Comparison of ENCODE assay signal across 9 cellular contexts in the genomic region with DNA sequence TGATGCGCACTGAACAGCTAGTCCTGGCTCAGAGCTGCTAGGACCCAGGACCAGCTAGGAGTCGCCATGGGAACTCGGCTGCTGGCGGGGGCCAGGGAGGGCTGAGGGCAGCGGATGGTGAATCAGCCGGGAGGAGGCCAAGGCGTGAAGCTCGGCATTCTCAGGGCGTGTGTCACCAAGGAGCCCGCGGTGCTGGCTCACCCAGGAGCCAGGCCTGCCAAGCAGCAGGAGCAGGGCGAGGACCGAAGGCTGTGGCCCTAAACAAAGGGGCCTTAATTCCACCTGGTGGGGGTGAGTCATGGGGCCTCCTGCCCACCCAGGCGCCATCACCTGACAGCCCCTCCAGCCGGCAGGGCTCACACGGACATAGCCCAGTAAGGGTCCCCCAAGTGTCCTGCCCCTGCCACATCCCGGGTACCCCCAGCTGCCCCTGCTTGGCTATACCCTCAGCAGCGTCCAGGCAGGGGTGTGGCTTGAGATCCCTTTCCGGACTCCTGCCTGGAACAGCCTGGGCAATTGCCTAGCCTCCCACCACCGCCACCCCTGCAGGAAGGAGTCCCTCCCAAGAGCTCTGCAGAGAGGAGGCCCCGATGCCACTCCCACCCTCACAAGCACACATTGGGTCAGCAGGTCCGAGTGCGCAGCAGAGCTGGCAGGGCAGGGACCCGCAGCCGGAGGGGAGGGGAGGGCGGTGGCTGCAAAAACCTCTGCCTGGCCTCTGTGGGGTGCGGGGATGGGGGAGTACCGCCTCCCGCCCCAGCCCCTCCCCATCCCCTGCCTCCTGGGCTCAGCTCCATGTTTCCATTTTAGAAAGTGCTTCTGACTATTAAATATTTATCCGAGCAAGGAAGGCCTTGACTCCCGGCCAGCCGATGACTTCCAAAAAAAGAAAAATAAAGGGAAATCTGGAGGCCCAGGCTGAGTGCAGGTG. TPM values are rescaled to one million over a fixed set of nuclear protein-coding genes. Genes with fewer than 3 reads are reported as not detected.
DNase-seq lines count a peak whose midpoint lies in the region; ATAC-seq and TF ChIP-seq lines count a peak whose summit lies in the region.
"Had no signal": no experiment of that assay in that cellular context is flagged by ENCODE, and none has a peak within 500 bp of the region (broad histone marks: within the 10 kb centered on the region; RNA-seq: fewer than 3 reads in every experiment).

No MANE protein-coding gene starts in this region.

- H3K4me3 ChIP-seq in HEK293 (ENCODE audit: low read depth, low read length), result no peak overlapping the region
- no peak overlapping the region for H3K4me3 ChIP-seq in hepatocyte

- ATAC-seq in GM21515 (IDR thresholded peaks at IDR 0.05; ENCODE audit: unreplicated experiment) (no peak), T-cell (replicated peaks in 1 of 4) (no peak), HG02870 (IDR thresholded peaks at IDR 0.05; ENCODE audit: unreplicated experiment) (no peak)

- no peaks in the 10 kb centered on the region for H3K79me2 ChIP-seq in hepatocyte

- no peaks in the 10 kb centered on the region for H3K27me3 ChIP-seq in hepatocyte

- H3K27ac ChIP-seq in HEK293 (ENCODE audit: extremely low read depth, low read depth, low read length) (no peak overlapping the region), hepatocyte (peak overlapping the region; percentile 87)

- H4K20me1 ChIP-seq in hepatocyte (ENCODE audit: insufficient read depth, poor library complexity, severe bottlenecking), result no peaks in the 10 kb centered on the region

- no peaks in the 10 kb centered on the region for H3K9me3 ChIP-seq in HEK293 (ENCODE audit: control insufficient read depth, insufficient read depth, low read depth, low read length)
- no peaks in the 10 kb centered on the region for H3K9me3 ChIP-seq in hepatocyte (ENCODE audit: low read depth)

- H3K9me2 ChIP-seq in hepatocyte (replicated peaks; ENCODE audit: insufficient read depth), result no peaks in the 10 kb centered on the region

- H3K36me3 ChIP-seq in HEK293 (ENCODE audit: control insufficient read depth in 2 of 2, insufficient read depth in 1 of 2, low read length in 2 of 2) (no peaks in the 10 kb centered on the region), hepatocyte (replicated peaks; ENCODE audit: insufficient read depth, low read depth) (no peaks in the 10 kb centered on the region)

- no peak overlapping the region for H3K4me3 Mint-ChIP-seq in T-cell
- H3K4me3 Mint-ChIP-seq: dendritic cell treated with granulocyte-macrophage colony-stimulating factor and Interleukin-4, amounts not matched to agents 40 ng/mL and 50 ng/mL, for 4 days had no signal

- peak overlapping the region; percentile 58 for H3K4me2 ChIP-seq in hepatocyte

- CTCF ChIA-PET in HEK293 (lab: Yijun Ruan, JAX) (interaction anchor here (0.6 to 5.9 kb wide), 6 partner anchors 62 to 203 kb away, joined by 3 to 109 read pairs (median 6); no protein-coding TSS in a partner anchor), T-cell (lab: Charles Lee) (interaction anchor here (0.5 to 3.6 kb wide), 4 partner anchors 32 to 72 kb away, joined by 3 to 24 read pairs (median 5); a partner anchor contains a TSS)

- DNase-seq in amniotic stem cell (lab: John Stamatoyannopoulos, UW) (peak; percentile 92), hepatocyte (ENCODE audit: low spot score) (peak; percentile 93), smooth muscle cell of the brain vasculature (ENCODE audit: low read depth, low spot score) (peak; percentile 84), T-cell (no peak), D341Med (ENCODE audit: low spot score) (no peak)

- no peak overlapping the region for H2AFZ ChIP-seq in hepatocyte

- H3K4me1 ChIP-seq in HEK293 (ENCODE audit: control insufficient read depth, insufficient read depth, low read length) (peaks cover 11% of the 10 kb centered on the region), hepatocyte (ENCODE audit: insufficient read depth) (peaks cover 55% of the 10 kb centered on the region)

- H3K9me3 Mint-ChIP-seq in T-cell, result no peaks in the 10 kb centered on the region
- H3K9me3 Mint-ChIP-seq: dendritic cell treated with granulocyte-macrophage colony-stimulating factor and Interleukin-4, amounts not matched to agents 40 ng/mL and 50 ng/mL, for 4 days had no signal

- TF ChIP-seq CTCF in HEK293 (tag by site-specific recombination; IDR thresholded peaks at IDR 0.05), result no peak
- TF ChIP-seq CTCF in hepatocyte (IDR thresholded peaks at IDR 0.05; ENCODE audit: poor library complexity), result no peak

- WGBS in hepatocyte (ENCODE audit: low lambda C conversion rate, missing lambda C conversion rate), result 44% methylated on average over 22 of the region's 32 CpGs

- no peaks in the 10 kb centered on the region for H3K36me3 Mint-ChIP-seq in T-cell

- peaks cover 16 to 25% of the 10 kb centered on the region in 2 donors for H3K27me3 Mint-ChIP-seq in T-cell

- peaks cover 8 to 14% (median 13%) of the 10 kb centered on the region in 3 donors for H3K4me1 Mint-ChIP-seq in T-cell

- POLR2A ChIA-PET in HEK293 (lab: Yijun Ruan, JAX), result interaction anchor here (0.5 to 3.4 kb wide), 7 partner anchors 12 to 205 kb away, joined by 3 to 16 read pairs (median 4); a partner anchor contains a TSS
- POLR2A ChIA-PET in T-cell (lab: Charles Lee), result interaction anchor here (0.5 to 0.6 kb wide), 2 partner anchors 12 to 48 kb away, joined by 4 to 5 read pairs; a partner anchor contains a TSS

- no peak overlapping the region for H3K27ac Mint-ChIP-seq in T-cell
- H3K27ac Mint-ChIP-seq: dendritic cell treated with granulocyte-macrophage colony-stimulating factor and Interleukin-4, amounts not matched to agents 40 ng/mL and 50 ng/mL, for 4 days had no signal

TF ChIP-seq in HEK293, 187 proteins besides CTCF, POLR2A, EP300 and RAD21 (continues in another document):
- TF ChIP-seq ZNF175 (tag by site-specific recombination; IDR thresholded peaks at IDR 0.05) (no peak), GLIS1 (tag by site-specific recombination; IDR thresholded peaks at IDR 0.05) (peak; percentile 84), ZNF366 (tag by site-specific recombination; conservative IDR thresholded peaks at IDR 0.05) (no peak), ZBTB21 (tag by site-specific recombination; IDR thresholded peaks at IDR 0.05) (no peak), ZNF121 (tag by site-specific recombination; IDR thresholded peaks at IDR 0.05) (no peak), ZNF132 (tag by site-specific recombination; IDR thresholded peaks at IDR 0.05; ENCODE audit: borderline replicate concordance) (no peak), YY1 (tag by site-specific recombination; IDR thresholded peaks at IDR 0.05) (no peak), KLF10 (tag by site-specific recombination; IDR thresholded peaks at IDR 0.05) (no peak), ZNF585B (tag by site-specific recombination; IDR thresholded peaks at IDR 0.05) (no peak), ZNF549 (tag by site-specific recombination; IDR thresholded peaks at IDR 0.05) (no peak), ZXDB (tag by site-specific recombination; IDR thresholded peaks at IDR 0.05) (no peak), HOXD13 (CRISPR knock-in tag; IDR thresholded peaks at IDR 0.05; ENCODE audit: borderline replicate concordance) (no peak), ZIC2 (tag by site-specific recombination; IDR thresholded peaks at IDR 0.05) (peak; percentile 99), ZNF223 (tag by site-specific recombination; IDR thresholded peaks at IDR 0.05) (no peak)
- TF ChIP-seq, protein P1, sequence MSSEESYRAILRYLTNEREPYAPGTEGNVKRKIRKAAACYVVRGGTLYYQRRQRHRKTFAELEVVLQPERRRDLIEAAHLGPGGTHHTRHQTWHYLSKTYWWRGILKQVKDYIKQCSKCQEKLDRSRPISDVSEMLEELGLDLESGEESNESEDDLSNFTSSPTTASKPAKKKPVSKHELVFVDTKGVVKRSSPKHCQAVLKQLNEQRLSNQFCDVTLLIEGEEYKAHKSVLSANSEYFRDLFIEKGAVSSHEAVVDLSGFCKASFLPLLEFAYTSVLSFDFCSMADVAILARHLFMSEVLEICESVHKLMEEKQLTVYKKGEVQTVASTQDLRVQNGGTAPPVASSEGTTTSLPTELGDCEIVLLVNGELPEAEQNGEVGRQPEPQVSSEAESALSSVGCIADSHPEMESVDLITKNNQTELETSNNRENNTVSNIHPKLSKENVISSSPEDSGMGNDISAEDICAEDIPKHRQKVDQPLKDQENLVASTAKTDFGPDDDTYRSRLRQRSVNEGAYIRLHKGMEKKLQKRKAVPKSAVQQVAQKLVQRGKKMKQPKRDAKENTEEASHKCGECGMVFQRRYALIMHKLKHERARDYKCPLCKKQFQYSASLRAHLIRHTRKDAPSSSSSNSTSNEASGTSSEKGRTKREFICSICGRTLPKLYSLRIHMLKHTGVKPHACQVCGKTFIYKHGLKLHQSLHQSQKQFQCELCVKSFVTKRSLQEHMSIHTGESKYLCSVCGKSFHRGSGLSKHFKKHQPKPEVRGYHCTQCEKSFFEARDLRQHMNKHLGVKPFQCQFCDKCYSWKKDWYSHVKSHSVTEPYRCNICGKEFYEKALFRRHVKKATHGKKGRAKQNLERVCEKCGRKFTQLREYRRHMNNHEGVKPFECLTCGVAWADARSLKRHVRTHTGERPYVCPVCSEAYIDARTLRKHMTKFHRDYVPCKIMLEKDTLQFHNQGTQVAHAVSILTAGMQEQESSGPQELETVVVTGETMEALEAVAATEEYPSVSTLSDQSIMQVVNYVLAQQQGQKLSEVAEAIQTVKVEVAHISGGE (tag by site-specific recombination; conservative IDR thresholded peaks at IDR 0.05; ENCODE audit: low read depth), result no peak
- TF ChIP-seq, protein P2, sequence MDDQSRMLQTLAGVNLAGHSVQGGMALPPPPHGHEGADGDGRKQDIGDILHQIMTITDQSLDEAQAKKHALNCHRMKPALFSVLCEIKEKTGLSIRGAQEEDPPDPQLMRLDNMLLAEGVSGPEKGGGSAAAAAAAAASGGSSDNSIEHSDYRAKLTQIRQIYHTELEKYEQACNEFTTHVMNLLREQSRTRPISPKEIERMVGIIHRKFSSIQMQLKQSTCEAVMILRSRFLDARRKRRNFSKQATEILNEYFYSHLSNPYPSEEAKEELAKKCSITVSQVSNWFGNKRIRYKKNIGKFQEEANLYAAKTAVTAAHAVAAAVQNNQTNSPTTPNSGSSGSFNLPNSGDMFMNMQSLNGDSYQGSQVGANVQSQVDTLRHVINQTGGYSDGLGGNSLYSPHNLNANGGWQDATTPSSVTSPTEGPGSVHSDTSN (CRISPR knock-in tag; IDR thresholded peaks at IDR 0.05), result no peak

RNA-seq across cellular contexts. Expression of a gene that starts 4.7 kb away (rescaled TPM):
- total RNA-seq in hepatocyte (4.6 and 5.9 TPM in 2 replicates), T-cell (under 1 TPM in 3 of 5 donors, not detected in 2; 0.20 to 0.38 (median 0.22) TPM)
- 1.8 and 2.4 TPM in 2 replicates for polyA plus RNA-seq in hepatocyte

RNA-seq across cellular contexts. Expression of a gene that starts 12.1 kb away (rescaled TPM):
- total RNA-seq in hepatocyte (4.5 and 6.4 TPM in 2 replicates), T-cell (1 to 10 TPM; 1.2 to 3.4 (median 2.7) TPM)
- 5.1 and 9.3 TPM in 2 replicates for polyA plus RNA-seq in hepatocyte

RNA-seq across cellular contexts. Expression of a gene that starts 47.4 kb away (rescaled TPM):
- total RNA-seq in hepatocyte (13.6 and 15.7 TPM in 2 replicates), T-cell (10 to 100 TPM; 13.0 to 20.1 (median 15.8) TPM)
- polyA plus RNA-seq in hepatocyte, result 15.0 and 17.1 TPM in 2 replicates

RNA-seq across cellular contexts. Expression of a gene that starts 48.8 kb away (rescaled TPM):
- total RNA-seq in hepatocyte (not detected in 2 replicates), T-cell (1 to 10 TPM in 4 of 5 donors, under 1 TPM in 1; 0.65 to 4.9 (median 3.9) TPM)
- 0.77 and 1.1 TPM in 2 replicates for polyA plus RNA-seq in hepatocyte

Comparison
In these comparisons a context has a peak if more than half of its experiments do, and no peak if none do; other contexts are left out.
1. DNase-seq: peak in amniotic stem cell (single experiment), hepatocyte (single experiment) and smooth muscle cell of the brain vasculature (single experiment); none in T-cell (0 of 34) and D341Med (single experiment).